ENCODE assay signal across 33 cellular contexts in the genomic region with DNA sequence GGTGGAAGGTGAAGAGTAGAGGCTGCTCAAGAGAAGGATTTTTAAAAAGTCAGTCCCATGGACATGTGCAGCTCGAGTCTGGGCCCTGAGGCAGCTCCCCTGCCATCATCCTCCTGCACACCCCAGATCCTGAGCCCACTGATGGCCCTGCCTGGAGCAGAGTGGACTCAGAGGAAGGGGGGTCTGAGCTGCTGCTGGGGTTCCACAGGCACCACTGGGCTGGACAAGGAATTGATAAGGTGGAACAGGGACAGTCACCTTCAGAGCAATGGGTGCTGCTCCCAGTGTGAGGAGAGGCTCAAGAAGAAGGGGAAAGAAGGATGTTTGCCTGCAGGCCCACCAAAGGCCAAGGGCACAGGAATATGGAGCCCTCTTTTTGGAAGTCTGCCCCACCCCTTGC. TPM values are rescaled to one million over a fixed set of nuclear protein-coding genes. Genes with fewer than 3 reads are reported as not detected.
"Had no signal": no experiment of that assay in that cellular context is flagged by ENCODE, and none has a peak within 500 bp of the region (broad histone marks: within the 10 kb centered on the region; RNA-seq: fewer than 3 reads in every experiment).

No MANE protein-coding gene starts in this region.

- H3K4me3 ChIP-seq: colonic mucosa, dorsolateral prefrontal cortex, esophagus muscularis mucosa, gastrocnemius medialis had no signal

- H3K27ac ChIP-seq: brain microvascular endothelial cell, colonic mucosa, dorsolateral prefrontal cortex, esophagus muscularis mucosa, foreskin keratinocyte, gastrocnemius medialis, WERI-Rb-1 had no signal

- H3K4me1 ChIP-seq: colonic mucosa, esophagus muscularis mucosa, foreskin keratinocyte, gastrocnemius medialis had no signal

- H3K9me3 ChIP-seq: colonic mucosa, esophagus muscularis mucosa, gastrocnemius medialis had no signal

- ATAC-seq: activated CD4-positive, CD25-positive, alpha-beta regulatory T cell treated with anti-CD3 and anti-CD28 coated beads, Interleukin-2, amount 50 U/mL, for 24 hours; activated CD8-positive, alpha-beta memory T cell treated with anti-CD3 and anti-CD28 coated beads, Interleukin-2, amount 10 ng/mL, durations not matched to agents 7 days and 5 days; activated CD8-positive, alpha-beta T cell treated with anti-CD3 and anti-CD28 coated beads for 36 hours; gastrocnemius medialis; T-helper 17 cell had no signal

- DNase-seq: activated B cell treated with CpG ODN at 0.5 μM for 24 hours; activated CD4-positive, alpha-beta T cell treated with anti-CD3 and anti-CD28 coated beads for 48 hours; activated CD4-positive, alpha-beta T cell treated with anti-CD3 and anti-CD28 coated beads, Interleukin-2, amount 50 U/mL, for 1 hour; activated CD4-positive, alpha-beta T cell treated with anti-CD3 and anti-CD28 coated beads, Interleukin-2, amount 50 U/mL, for 48 hours; activated CD8-positive, alpha-beta memory T cell treated with anti-CD3 and anti-CD28 coated beads, Interleukin-2, amount 10 ng/mL, durations not matched to agents 7 days and 5 days; activated CD8-positive, alpha-beta memory T cell treated with anti-CD3 and anti-CD28 coated beads, Interleukin-2, amount 50 U/mL, for 4 hours; activated CD8-positive, alpha-beta T cell treated with anti-CD3 and anti-CD28 coated beads for 36 hours; activated gamma-delta T cell; activated naive CD4-positive, alpha-beta T cell; activated naive CD4-positive, alpha-beta T cell treated with anti-CD3 and anti-CD28 coated beads, Interleukin-2, amount 10 ng/mL, durations not matched to agents 7 days and 5 days; activated T-cell treated with anti-CD3 and anti-CD28 coated beads for 4 hours; activated T-cell treated with anti-CD3 and anti-CD28 coated beads, Interleukin-2, amount 50 U/mL, for 24 hours; activated T-cell treated with anti-CD3 and anti-CD28 coated beads, Interleukin-2, amount 50 U/mL, for 72 hours; amniotic stem cell; anterior cingulate cortex; brain microvascular endothelial cell; central memory CD4-positive, alpha-beta T cell; cerebellar nuclear complex; colonic mucosa; dorsolateral prefrontal cortex; effector memory CD4-positive, alpha-beta T cell; erythroblast; foreskin keratinocyte; gastrocnemius medialis; glutamatergic neuron; T-helper 1 cell; T-helper 17 cell; T1000; WERI-Rb-1 had no signal

- H3K36me3 ChIP-seq: brain microvascular endothelial cell, colonic mucosa, esophagus muscularis mucosa, gastrocnemius medialis, WERI-Rb-1 had no signal

RNA-seq across cellular contexts. Expression of a gene that starts 15.7 kb away (rescaled TPM):
- total RNA-seq: colonic mucosa had no signal

RNA-seq across cellular contexts. Expression of a gene that starts 25.1 kb away (rescaled TPM):
- total RNA-seq: activated B cell treated with CpG ODN at 0.5 μM for 24 hours; activated CD8-positive, alpha-beta memory T cell treated with anti-CD3 and anti-CD28 coated beads for 36 hours; activated CD8-positive, alpha-beta memory T cell treated with anti-CD3 and anti-CD28 coated beads, Interleukin-2, amount 10 ng/mL, durations not matched to agents 7 days and 5 days; activated CD8-positive, alpha-beta T cell treated with anti-CD3 and anti-CD28 coated beads for 36 hours; activated T-cell treated with anti-CD3 and anti-CD28 coated beads, Interleukin-2, amount 50 U/mL, for 72 hours; astrocyte; T-helper 17 cell had no signal

RNA-seq across cellular contexts. Expression of a gene that starts 50.1 kb away (rescaled TPM):
- total RNA-seq: activated B cell treated with CpG ODN at 0.5 μM for 24 hours; activated CD8-positive, alpha-beta memory T cell treated with anti-CD3 and anti-CD28 coated beads for 36 hours; activated CD8-positive, alpha-beta memory T cell treated with anti-CD3 and anti-CD28 coated beads, Interleukin-2, amount 10 ng/mL, durations not matched to agents 7 days and 5 days; activated CD8-positive, alpha-beta T cell treated with anti-CD3 and anti-CD28 coated beads for 36 hours; activated T-cell treated with anti-CD3 and anti-CD28 coated beads, Interleukin-2, amount 50 U/mL, for 72 hours; astrocyte had no signal
